In the genomic region with DNA sequence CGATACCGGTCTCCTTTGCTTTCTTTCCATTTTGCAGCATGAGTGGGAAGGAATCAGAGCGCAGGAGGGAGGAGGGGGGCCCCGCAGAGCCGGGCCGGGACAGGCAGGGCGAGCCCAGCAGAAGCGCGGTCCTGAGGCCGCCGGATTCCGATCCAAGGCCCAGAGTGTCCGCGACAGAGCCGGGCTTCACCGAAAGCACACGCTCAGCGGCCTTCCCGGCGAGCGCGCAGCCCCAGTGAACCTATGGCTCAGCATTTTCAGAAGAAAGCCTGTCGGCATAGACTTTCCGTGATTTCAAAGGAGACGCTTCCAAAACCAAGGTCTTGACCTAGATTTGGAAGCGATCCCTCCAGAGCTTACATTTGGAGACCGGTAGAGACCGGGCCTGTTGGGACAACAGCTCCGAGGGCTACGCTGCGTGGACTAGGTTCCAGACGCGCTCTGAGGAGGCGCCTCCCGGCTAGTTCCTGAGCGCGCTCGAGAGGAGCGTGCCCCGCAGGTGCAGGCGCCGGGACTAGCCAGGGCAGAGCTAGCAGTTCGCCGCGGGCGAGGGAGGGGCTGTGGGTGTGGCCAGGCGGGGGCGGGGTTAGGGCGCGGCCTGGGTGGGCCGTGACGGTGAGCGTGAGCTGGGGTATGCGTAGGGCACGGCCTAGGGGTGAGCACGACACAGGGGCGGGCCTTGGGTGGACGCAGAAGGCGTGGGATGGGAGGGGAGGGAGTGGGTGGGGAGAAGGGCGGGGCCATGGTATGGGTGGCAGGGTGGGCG, we compare ENCODE assay signal across 8 cellular contexts. TPM values are rescaled to one million over a fixed set of nuclear protein-coding genes. Genes with fewer than 3 reads are reported as not detected.
DNase-seq lines count a peak whose midpoint lies in the region; ATAC-seq and TF ChIP-seq lines count a peak whose summit lies in the region.

No MANE protein-coding gene starts in this region.

- H3K4me3 ChIP-seq in PC-9 (peak overlapping the region; percentile 57), esophagus muscularis mucosa (peak overlapping the region; percentile 64 to 73 (median 66))

- H2AFZ ChIP-seq in PC-9: peak overlapping the region; percentile 75

- DNase-seq in DMS153 treated with DMSO at 0.1 percent for 48 hours (lab: John Stamatoyannopoulos, UW; ENCODE audit: unreplicated experiment) (peak; percentile 91), PC-9 (peak; percentile 81 to 98), esophagus muscularis mucosa (ENCODE audit: extremely low spot score) (peak; percentile 97), myocyte (ENCODE audit: low read depth) (peak; percentile 87)
- DNase-seq in activated T-cell treated with anti-CD3 and anti-CD28 coated beads, Interleukin-2, amount 50 U/mL, for 4 hours: peak; percentile 96
- peak; percentile 89 for DNase-seq in stimulated activated CD8-positive, alpha-beta memory T cell treated with anti-CD3 and anti-CD28 coated beads, Interleukin-7, amount 100 ng/mL, for 4 hours (ENCODE audit: low read depth in 2 of 2)

- CTCF ChIA-PET in PC-9 (lab: Charles Lee): interaction anchor here (0.7 to 1.1 kb wide), 4 partner anchors 19 to 245 kb away, joined by 3 to 11 read pairs (median 4); no protein-coding TSS in a partner anchor

- TF ChIP-seq EP300 in esophagus muscularis mucosa (IDR thresholded peaks at IDR 0.05): no peak

- no peaks in the 10 kb centered on the region for H3K79me2 ChIP-seq in PC-9 (ENCODE audit: low read depth)

- 1% methylated on average over 39 of the region's 61 CpGs for WGBS in esophagus muscularis mucosa

- POLR2A ChIA-PET in PC-9 (lab: Charles Lee; ENCODE audit: unreplicated experiment): interaction anchor here (0.5 to 1.1 kb wide), 11 partner anchors 15 to 662 kb away, joined by 3 to 14 read pairs (median 6); partner anchors contain the start of genes JMJD4 and WNT9A

- no peaks in the 10 kb centered on the region for H3K36me3 ChIP-seq in PC-9 (ENCODE audit: low read depth)
- H3K36me3 ChIP-seq in esophagus muscularis mucosa: no peaks in the 10 kb centered on the region

- BruUV-seq in PC-9 (replicated peaks; lab: Mats Ljungman, UMichigan): TSS peak; percentile 89

- H3K9me3 ChIP-seq in PC-9 (ENCODE audit: insufficient read depth, low read depth) (no peaks in the 10 kb centered on the region), esophagus muscularis mucosa (no peaks in the 10 kb centered on the region)

- peak overlapping the region; percentile 82 for H3K4me2 ChIP-seq in PC-9

- H3K27ac Mint-ChIP-seq in IgD-negative memory B cell: peak overlapping the region; percentile 46 to 87 (median 82)

- TF ChIP-seq CTCF in PC-9 (conservative IDR thresholded peaks at IDR 0.05): no peak
- TF ChIP-seq CTCF in esophagus muscularis mucosa (IDR thresholded peaks at IDR 0.05): no peak

- H3K4me1 ChIP-seq in PC-9 (replicated peaks; ENCODE audit: insufficient read depth): peaks cover 6% of the 10 kb centered on the region; the same call in 1 of the 2 replicates
- H3K4me1 ChIP-seq in esophagus muscularis mucosa: peaks cover 16 to 39% (median 29%) of the 10 kb centered on the region in 4 donors

- intact Hi-C loops in PC-9 (cut with micrococcal nuclease; ENCODE audit: unreplicated experiment) (loop anchor here (1.0 kb wide), 4 partner anchors 9 to 159 kb away; no protein-coding TSS in a partner anchor), esophagus muscularis mucosa (cut with DNase I) (loop anchor here (2.0 kb wide), 2 partner anchors 99 to 159 kb away; partner anchors contain the start of gene WNT9A)

- peaks cover 2% of the 10 kb centered on the region for H3K27me3 Mint-ChIP-seq in IgD-negative memory B cell
- H3K27me3 Mint-ChIP-seq in activated T-cell treated with anti-CD3 and anti-CD28 coated beads, Interleukin-2, amount 50 U/mL, for 4 hours (ENCODE audit: low read depth): no peaks in the 10 kb centered on the region

- H3K27me3 ChIP-seq in PC-9 (ENCODE audit: insufficient read depth, low read depth) (no peaks in the 10 kb centered on the region), esophagus muscularis mucosa (no peaks in the 10 kb centered on the region)

- H3K4me3 Mint-ChIP-seq in IgD-negative memory B cell: peak overlapping the region; percentile 81 to 93 (median 92)
- peak overlapping the region; percentile 78 for H3K4me3 Mint-ChIP-seq in activated T-cell treated with anti-CD3 and anti-CD28 coated beads, Interleukin-2, amount 50 U/mL, for 4 hours

- no peaks in the 10 kb centered on the region for H3K9me2 ChIP-seq in PC-9 (ENCODE audit: insufficient read depth)

- no peak for TF ChIP-seq POLR2A in esophagus muscularis mucosa (IDR thresholded peaks at IDR 0.05; ENCODE audit: low read depth)

- H4K20me1 ChIP-seq in PC-9 (ENCODE audit: insufficient read depth): no peaks in the 10 kb centered on the region; the same call in 1 of the 2 replicates

- peaks cover 0 to 2% (median 0%) of the 10 kb centered on the region in 3 donors for H3K9me3 Mint-ChIP-seq in IgD-negative memory B cell
- no peaks in the 10 kb centered on the region for H3K9me3 Mint-ChIP-seq in activated T-cell treated with anti-CD3 and anti-CD28 coated beads, Interleukin-2, amount 50 U/mL, for 4 hours

- peak; percentile 92 for ATAC-seq in GM21619 (IDR thresholded peaks at IDR 0.05; ENCODE audit: unreplicated experiment)
- ATAC-seq in activated T-cell treated with anti-CD3 and anti-CD28 coated beads, Interleukin-2, amount 50 U/mL, for 4 hours: peak; percentile 93 to 95

- H3K27ac ChIP-seq in PC-9 (no peak overlapping the region), esophagus muscularis mucosa (replicated peaks in 1 of 4) (peak overlapping the region; percentile 81 to 86 (median 82))

- no peaks in the 10 kb centered on the region; the same call in 1 of the 2 replicates for H3F3A ChIP-seq in PC-9 (ENCODE audit: insufficient read depth, low read depth)

- peaks cover 9 to 18% (median 13%) of the 10 kb centered on the region in 3 donors for H3K4me1 Mint-ChIP-seq in IgD-negative memory B cell
- H3K4me1 Mint-ChIP-seq in activated T-cell treated with anti-CD3 and anti-CD28 coated beads, Interleukin-2, amount 50 U/mL, for 4 hours (ENCODE audit: low read depth): peaks cover 23% of the 10 kb centered on the region

- H3K36me3 Mint-ChIP-seq in IgD-negative memory B cell: no peaks in the 10 kb centered on the region
- peaks cover 3% of the 10 kb centered on the region for H3K36me3 Mint-ChIP-seq in activated T-cell treated with anti-CD3 and anti-CD28 coated beads, Interleukin-2, amount 50 U/mL, for 4 hours (ENCODE audit: insufficient read depth)

RNA-seq across cellular contexts. Expression of gene PRSS38, which starts 27.8 kb away (rescaled TPM):
- polyA plus RNA-seq in IgD-negative memory B cell: not detected
- total RNA-seq in PC-9 (2021) (not detected in 2 replicates), esophagus muscularis mucosa (not detected), myocyte (not detected in 2 replicates)
- not detected for total RNA-seq in activated T-cell treated with anti-CD3 and anti-CD28 coated beads, Interleukin-2, amount 50 U/mL, for 4 hours
- not detected for polyA plus RNA-seq in myocyte (2012)

RNA-seq across cellular contexts. Expression of gene SNAP47, which starts 52.5 kb away (rescaled TPM):
- 42.9 TPM for polyA plus RNA-seq in IgD-negative memory B cell
- total RNA-seq in PC-9 (2021) (66.3 and 70.2 TPM in 2 replicates), esophagus muscularis mucosa (10 to 100 TPM; 26.6 to 41.0 (median 38.8) TPM), myocyte (42.9 and 43.1 TPM in 2 replicates)
- total RNA-seq in activated T-cell treated with anti-CD3 and anti-CD28 coated beads, Interleukin-2, amount 50 U/mL, for 4 hours: 10 to 100 TPM; 28.9 to 30.0 (median 29.6) TPM
- 39.9 TPM for polyA plus RNA-seq in myocyte (2012)

RNA-seq across cellular contexts. Expression of gene JMJD4, which starts 52.6 kb away (rescaled TPM):
- polyA plus RNA-seq in IgD-negative memory B cell: 29.3 TPM
- total RNA-seq in PC-9 (2021) (15.1 and 20.9 TPM in 2 replicates), esophagus muscularis mucosa (10 to 100 TPM; 10.8 to 18.4 (median 14.2) TPM), myocyte (25.4 and 40.2 TPM in 2 replicates)
- total RNA-seq in activated T-cell treated with anti-CD3 and anti-CD28 coated beads, Interleukin-2, amount 50 U/mL, for 4 hours: 10 to 100 TPM; 42.2 to 49.0 (median 45.4) TPM
- polyA plus RNA-seq in myocyte (2012): 25.1 TPM
